ENCODE assay signal across 11 cellular contexts in genomic region chr11:128328955-128329551, GRCh38.
A peak's percentile ranks its signal among the peaks of the same experiment; 100 is the strongest.
DNase-seq lines count a peak whose midpoint lies in the region; ATAC-seq and TF ChIP-seq lines count a peak whose summit lies in the region.
"Had no signal": no experiment of that assay in that cellular context is flagged by ENCODE, and none has a peak within 500 bp of the region (broad histone marks: within the 10 kb centered on the region; RNA-seq: fewer than 3 reads in every experiment).

No MANE protein-coding gene starts in this region.

- no TSS peak for BruUV-seq in MCF 10A (replicated peaks; lab: Mats Ljungman, UMichigan)

- peak; percentile 67 for DNase-seq in activated CD4-positive, alpha-beta T cell treated with anti-CD3 and anti-CD28 coated beads for 36 hours
- no peak for DNase-seq in activated CD4-positive, alpha-beta T cell treated with anti-CD3 and anti-CD28 coated beads for 1 hour
- DNase-seq in activated CD8-positive, alpha-beta memory T cell treated with anti-CD3 and anti-CD28 coated beads, Interleukin-2, amount 10 ng/mL, durations not matched to agents 7 days and 5 days = no peak
- DNase-seq in cardiac muscle cell (ENCODE audit: low read depth in 1 of 2, low spot score in 1 of 2) = peak; percentile 52 to 59
- peak; percentile 82 for DNase-seq in spleen
- DNase-seq in KBM-7 = no peak
- DNase-seq in MCF 10A (ENCODE audit: unreplicated experiment) = no peak
- DNase-seq: 8988T, pancreas, SHP77 had no signal

- H3K36me3 ChIP-seq in cardiac muscle cell (no peaks in the 10 kb centered on the region), spleen (no peaks in the 10 kb centered on the region)
- H3K36me3 ChIP-seq: pancreas had no signal

- H3K27ac Mint-ChIP-seq in activated CD4-positive, alpha-beta T cell treated with anti-CD3 and anti-CD28 coated beads for 36 hours = peak overlapping the region; percentile 92
- peak overlapping the region; percentile 93 for H3K27ac Mint-ChIP-seq in activated CD8-positive, alpha-beta memory T cell treated with anti-CD3 and anti-CD28 coated beads, Interleukin-2, amount 10 ng/mL, durations not matched to agents 7 days and 5 days
- no peak overlapping the region for H3K27ac Mint-ChIP-seq in MCF 10A (ENCODE audit: low read depth, unreplicated experiment)

- TF ChIP-seq CTCF in cardiac muscle cell (IDR thresholded peaks at IDR 0.05; ENCODE audit: low read depth, low read length) = no peak
- TF ChIP-seq CTCF in spleen (IDR thresholded peaks at IDR 0.05 in 8 of 11, conservative IDR thresholded peaks at IDR 0.05 in 3 of 11) = no peak
- TF ChIP-seq CTCF in MCF 10A (IDR thresholded peaks at IDR 0.05; ENCODE audit: unreplicated experiment) = no peak

- POLR2A ChIA-PET in activated CD4-positive, alpha-beta T cell treated with anti-CD3 and anti-CD28 coated beads for 36 hours (lab: Charles Lee) = interaction anchor here (0.7 kb wide), 1 partner anchor 191 kb away, joined by 3 read pairs; no protein-coding TSS in a partner anchor
- POLR2A ChIA-PET in MCF 10A (lab: Yijun Ruan, JAX) = interaction anchor here (0.6 kb wide), 1 partner anchor 190 kb away, joined by 3 read pairs; no protein-coding TSS in a partner anchor

- TF ChIP-seq POLR2A in spleen (IDR thresholded peaks at IDR 0.05) = no peak

- ATAC-seq in activated CD4-positive, alpha-beta T cell treated with anti-CD3 and anti-CD28 coated beads for 36 hours = peak; percentile 24
- ATAC-seq in activated CD8-positive, alpha-beta memory T cell treated with anti-CD3 and anti-CD28 coated beads, Interleukin-2, amount 10 ng/mL, durations not matched to agents 7 days and 5 days = no peak
- ATAC-seq in GM21367 (IDR thresholded peaks at IDR 0.05; ENCODE audit: unreplicated experiment) = no peak
- ATAC-seq: pancreas had no signal

- intact Hi-C loops in activated CD4-positive, alpha-beta T cell treated with anti-CD3 and anti-CD28 coated beads for 36 hours (cut with DNase I, micrococcal nuclease) = loop anchor here in 1 of 2 experiments (1.0 kb wide), 1 partner anchor 13 kb away; no protein-coding TSS in a partner anchor
- intact Hi-C loops in spleen (cut with DNase I; ENCODE audit: low total_unique reads) (no loop called here), MCF 10A (cut with micrococcal nuclease) (no loop called here)

- H3K4me3 ChIP-seq in cardiac muscle cell (no peak overlapping the region), spleen (no peak overlapping the region)
- H3K4me3 ChIP-seq: pancreas had no signal

- in situ Hi-C loops in KBM-7 (cut with MboI; ENCODE audit: low pct_unique_long_range_greater_than_20kb, low sequenced_read_pairs) = no loop called here

- peak overlapping the region; percentile 73 for H3K27ac ChIP-seq in cardiac muscle cell
- peak overlapping the region; percentile 37 to 87 (median 79) for H3K27ac ChIP-seq in spleen
- H3K27ac ChIP-seq: pancreas had no signal

- peaks cover 81% of the 10 kb centered on the region for H3K4me1 Mint-ChIP-seq in activated CD4-positive, alpha-beta T cell treated with anti-CD3 and anti-CD28 coated beads for 36 hours
- peaks cover 77% of the 10 kb centered on the region for H3K4me1 Mint-ChIP-seq in activated CD8-positive, alpha-beta memory T cell treated with anti-CD3 and anti-CD28 coated beads, Interleukin-2, amount 10 ng/mL, durations not matched to agents 7 days and 5 days
- H3K4me1 Mint-ChIP-seq in MCF 10A (ENCODE audit: insufficient read depth, unreplicated experiment) = no peaks in the 10 kb centered on the region

- H3K9me3 ChIP-seq in cardiac muscle cell (ENCODE audit: low read depth) (no peaks in the 10 kb centered on the region), spleen (no peaks in the 10 kb centered on the region)
- H3K9me3 ChIP-seq: pancreas had no signal

- WGBS in spleen, 5 donors = 31 to 42% (median 38%) methylated on average over 9 of the region's 9 CpGs

- H3K9me3 Mint-ChIP-seq in activated CD4-positive, alpha-beta T cell treated with anti-CD3 and anti-CD28 coated beads for 36 hours (ENCODE audit: low read depth) = no peaks in the 10 kb centered on the region
- H3K9me3 Mint-ChIP-seq in activated CD8-positive, alpha-beta memory T cell treated with anti-CD3 and anti-CD28 coated beads, Interleukin-2, amount 10 ng/mL, durations not matched to agents 7 days and 5 days (ENCODE audit: low read depth) = peaks cover 2% of the 10 kb centered on the region
- H3K9me3 Mint-ChIP-seq in MCF 10A (ENCODE audit: unreplicated experiment) = no peaks in the 10 kb centered on the region

- no peaks in the 10 kb centered on the region for H3K27me3 ChIP-seq in cardiac muscle cell
- no peaks in the 10 kb centered on the region for H3K27me3 ChIP-seq in spleen (replicated peaks in 1 of 7)
- H3K27me3 ChIP-seq: pancreas had no signal

- peaks cover 62% of the 10 kb centered on the region for H3K4me1 ChIP-seq in cardiac muscle cell (ENCODE audit: low read depth)
- H3K4me1 ChIP-seq in spleen = peaks cover 21 to 74% (median 41%) of the 10 kb centered on the region in 6 donors
- H3K4me1 ChIP-seq: pancreas had no signal

- H3K36me3 Mint-ChIP-seq in activated CD4-positive, alpha-beta T cell treated with anti-CD3 and anti-CD28 coated beads for 36 hours (ENCODE audit: low read depth) = peaks cover 1% of the 10 kb centered on the region
- H3K36me3 Mint-ChIP-seq in activated CD8-positive, alpha-beta memory T cell treated with anti-CD3 and anti-CD28 coated beads, Interleukin-2, amount 10 ng/mL, durations not matched to agents 7 days and 5 days = peaks cover 5% of the 10 kb centered on the region
- H3K36me3 Mint-ChIP-seq in MCF 10A (ENCODE audit: insufficient read depth, unreplicated experiment) = no peaks in the 10 kb centered on the region

- peak overlapping the region; percentile 51 for H3K4me3 Mint-ChIP-seq in activated CD4-positive, alpha-beta T cell treated with anti-CD3 and anti-CD28 coated beads for 36 hours
- peak overlapping the region; percentile 36 for H3K4me3 Mint-ChIP-seq in activated CD8-positive, alpha-beta memory T cell treated with anti-CD3 and anti-CD28 coated beads, Interleukin-2, amount 10 ng/mL, durations not matched to agents 7 days and 5 days
- H3K4me3 Mint-ChIP-seq in MCF 10A (ENCODE audit: unreplicated experiment) = no peak overlapping the region

- CTCF ChIA-PET in activated CD4-positive, alpha-beta T cell treated with anti-CD3 and anti-CD28 coated beads for 36 hours (lab: Charles Lee) = interaction anchor here (1.1 to 2.7 kb wide), 3 partner anchors 13 to 302 kb away, joined by 3 to 9 read pairs (median 4); no protein-coding TSS in a partner anchor
- CTCF ChIA-PET in activated CD8-positive, alpha-beta memory T cell treated with anti-CD3 and anti-CD28 coated beads, Interleukin-2, amount 10 ng/mL, durations not matched to agents 7 days and 5 days (lab: Charles Lee) = interaction anchor here (1.0 to 1.2 kb wide), 2 partner anchors 38 to 39 kb away, joined by 3 read pairs; no protein-coding TSS in a partner anchor
- CTCF ChIA-PET in MCF 10A (lab: Yijun Ruan, JAX) = no interaction called here

- no peaks in the 10 kb centered on the region for H3K27me3 Mint-ChIP-seq in activated CD4-positive, alpha-beta T cell treated with anti-CD3 and anti-CD28 coated beads for 36 hours
- H3K27me3 Mint-ChIP-seq in activated CD8-positive, alpha-beta memory T cell treated with anti-CD3 and anti-CD28 coated beads, Interleukin-2, amount 10 ng/mL, durations not matched to agents 7 days and 5 days = no peaks in the 10 kb centered on the region
- peaks cover 10% of the 10 kb centered on the region for H3K27me3 Mint-ChIP-seq in MCF 10A (ENCODE audit: insufficient read depth, unreplicated experiment)

Comparison
In these comparisons a context has a peak if more than half of its experiments do, and no peak if none do; other contexts are left out.
1. DNase-seq: peak in activated CD4-positive, alpha-beta T cell treated with anti-CD3 and anti-CD28 coated beads for 36 hours (single experiment), cardiac muscle cell (2 of 2) and spleen (single experiment); none in activated CD4-positive, alpha-beta T cell treated with anti-CD3 and anti-CD28 coated beads for 1 hour (single experiment), activated CD8-positive, alpha-beta memory T cell treated with anti-CD3 and anti-CD28 coated beads, Interleukin-2, amount 10 ng/mL, durations not matched to agents 7 days and 5 days (single experiment), KBM-7 (single experiment) and MCF 10A (single experiment).